ENCODE assay signal across 8 cellular contexts in the genomic region with DNA sequence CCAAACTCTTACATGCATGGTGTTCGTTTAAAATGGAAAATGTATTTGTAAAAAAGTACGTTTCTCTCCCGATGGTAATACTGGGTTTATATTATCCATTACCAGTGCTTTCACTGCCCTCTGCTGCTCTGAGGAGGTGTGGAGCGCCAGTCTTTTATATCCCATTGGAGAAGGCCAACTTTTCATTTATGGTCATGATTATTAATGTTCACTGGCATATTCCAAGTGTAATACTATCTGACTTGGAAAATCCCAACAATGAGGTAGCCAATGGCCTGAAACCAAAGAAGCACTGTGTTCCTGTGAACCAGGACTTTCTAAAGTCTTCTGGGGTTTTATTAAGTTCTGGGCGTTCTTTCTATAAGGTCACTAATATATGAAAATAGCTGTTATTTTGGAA.
DNase-seq lines count a peak whose midpoint lies in the region; ATAC-seq, FAIRE-seq and TF ChIP-seq lines count a peak whose summit lies in the region.

No MANE protein-coding gene starts in this region.

- H3K4me1 ChIP-seq in HCT116 (ENCODE audit: control insufficient read depth in 1 of 2, insufficient read depth in 2 of 2, low read length in 2 of 2) (no peaks in the 10 kb centered on the region; a peak in 1 of 4 replicates), esophagus muscularis mucosa (peaks cover 77 to 98% (median 96%) of the 10 kb centered on the region in 4 donors), osteoblast (ENCODE audit: insufficient read depth, low read length) (peaks cover 57% of the 10 kb centered on the region)

- intact Hi-C loops in HCT116 (cut with micrococcal nuclease), result loop anchor here (1.0 kb wide), 2 partner anchors 197 to 228 kb away; no protein-coding TSS in a partner anchor
- intact Hi-C loops in esophagus muscularis mucosa (cut with DNase I), result loop anchor here (2.0 kb wide), 2 partner anchors 79 to 199 kb away; no protein-coding TSS in a partner anchor

- H3K27me3 ChIP-seq in HCT116 (ENCODE audit: insufficient read depth, low read length) (no peaks in the 10 kb centered on the region), esophagus muscularis mucosa (no peaks in the 10 kb centered on the region), osteoblast (ENCODE audit: insufficient read depth, low read length) (no peaks in the 10 kb centered on the region)

- H3K9me3 ChIP-seq in HCT116 (ENCODE audit: control insufficient read depth in 1 of 2, insufficient read depth in 1 of 2, low read depth in 1 of 2, low read length in 2 of 2) (no peaks in the 10 kb centered on the region), esophagus muscularis mucosa (no peaks in the 10 kb centered on the region), osteoblast (ENCODE audit: low read depth, low read length) (no peaks in the 10 kb centered on the region)

- H3K27ac ChIP-seq in HCT116 (ENCODE audit: low read depth, low read length), result no peak overlapping the region
- H3K27ac ChIP-seq in esophagus muscularis mucosa (replicated peaks in 1 of 4), result peak overlapping the region; percentile 79 to 88 (median 84)
- H3K27ac ChIP-seq in osteoblast (ENCODE audit: low read depth, low read length), result no peak overlapping the region

- DNase-seq in AG08396 (ENCODE audit: low spot score) (peak; percentile 60), HCT116 (ENCODE audit: low read depth, low spot score) (peak; percentile 32), RCC 7860 (ENCODE audit: low spot score) (peak; percentile 24), esophagus muscularis mucosa (ENCODE audit: extremely low spot score) (peak; percentile 90), osteoblast (ENCODE audit: insufficient read length, low spot score, missing footprints) (no peak), 8988T (no peak)

- H3K4me2 ChIP-seq in HCT116 (ENCODE audit: low read length), result no peak overlapping the region
- peak overlapping the region; percentile 56 for H3K4me2 ChIP-seq in osteoblast (ENCODE audit: insufficient read depth, low read length)

- TF ChIP-seq CTCF in HCT116 (IDR thresholded peaks at IDR 0.05 in 2 of 3, conservative IDR thresholded peaks at IDR 0.05 in 1 of 3; ENCODE audit: borderline replicate concordance in 1 of 3, insufficient read depth in 1 of 3, low read depth in 2 of 3, low read length in 2 of 3) (peak; percentile 56 to 81 (median 79)), esophagus muscularis mucosa (IDR thresholded peaks at IDR 0.05) (peak; percentile 67 to 91 (median 68)), osteoblast (IDR thresholded peaks at IDR 0.05; ENCODE audit: extremely low read depth, low read depth, low read length) (peak; percentile 81)

- TF ChIP-seq POLR2A in HCT116 (IDR thresholded peaks at IDR 0.05; ENCODE audit: borderline replicate concordance, extremely low read depth, insufficient read depth, insufficient read length) (no peak), esophagus muscularis mucosa (IDR thresholded peaks at IDR 0.05; ENCODE audit: low read depth) (no peak)

- RAD21 ChIA-PET in HCT116 (lab: Charles Lee; ENCODE audit: low non-redundant PET in 1 of 2, low total read pairs in 2 of 2, uncharacterized antibody in 2 of 2, unreplicated experiment in 2 of 2), result interaction anchor here (0.6 to 1.5 kb wide), 2 partner anchors 194 to 524 kb away, joined by 3 read pairs; no protein-coding TSS in a partner anchor

- BruUV-seq in HCT116 (replicated peaks; lab: Mats Ljungman, UMichigan), result no TSS peak

- no peaks in the 10 kb centered on the region for H3K79me2 ChIP-seq in HCT116 (ENCODE audit: insufficient read depth, low read length)
- H3K79me2 ChIP-seq in osteoblast (ENCODE audit: insufficient read depth, low read length), result no peaks in the 10 kb centered on the region

- TF ChIP-seq EP300 in esophagus muscularis mucosa (IDR thresholded peaks at IDR 0.05), result no peak

- no peaks in the 10 kb centered on the region for H3K9me2 ChIP-seq in HCT116 (ENCODE audit: insufficient read depth)

- CTCF ChIA-PET in HCT116 (lab: Charles Lee), result interaction anchor here (1.2 to 1.7 kb wide), 4 partner anchors 78 to 197 kb away, joined by 3 to 16 read pairs (median 4); no protein-coding TSS in a partner anchor

- WGBS in esophagus muscularis mucosa, result 9% methylated on average over 5 of the region's 5 CpGs

- peak overlapping the region; percentile 93 for H2AFZ ChIP-seq in HCT116 (ENCODE audit: low read depth, low read length, poor library complexity, severe bottlenecking)
- peak overlapping the region; percentile 72 for H2AFZ ChIP-seq in osteoblast (ENCODE audit: low read length)

- H3K36me3 ChIP-seq in HCT116 (ENCODE audit: control insufficient read depth in 1 of 2, insufficient read depth in 2 of 2, low read length in 2 of 2) (no peaks in the 10 kb centered on the region), esophagus muscularis mucosa (no peaks in the 10 kb centered on the region), osteoblast (ENCODE audit: insufficient read depth, low read length) (no peaks in the 10 kb centered on the region)

- POLR2A ChIA-PET in HCT116 (lab: Charles Lee), result no interaction called here

- peak; percentile 98 for ATAC-seq in HCT116
- no peak for ATAC-seq in HG02623 (IDR thresholded peaks at IDR 0.05; ENCODE audit: unreplicated experiment)
- no peak for ATAC-seq in HG03342 (IDR thresholded peaks at IDR 0.05; ENCODE audit: unreplicated experiment)

- peak; percentile 90 for TF ChIP-seq RAD21 in HCT116 (IDR thresholded peaks at IDR 0.05; ENCODE audit: low read depth)

- FAIRE-seq in RCC 7860 (lab: Jason Lieb, UNC), result peak; percentile 2

- no peak overlapping the region for H3K9ac ChIP-seq in HCT116 (ENCODE audit: low read length)

- H3K4me3 ChIP-seq in HCT116 (replicated peaks in 1 of 2; ENCODE audit: low read depth in 1 of 2, low read length in 2 of 2) (no peak overlapping the region), esophagus muscularis mucosa (peak overlapping the region in 2 of 4 donors; percentile 14 to 26), osteoblast (ENCODE audit: insufficient read depth, low read length) (no peak overlapping the region)

- no peaks in the 10 kb centered on the region for H4K20me1 ChIP-seq in HCT116 (ENCODE audit: insufficient read depth)
- no peaks in the 10 kb centered on the region for H4K20me1 ChIP-seq in osteoblast (ENCODE audit: insufficient read depth, low read length)

TF ChIP-seq in HCT116, 20 proteins besides CTCF, POLR2A, EP300 and RAD21:
- TF ChIP-seq FOSL1 (IDR thresholded peaks at IDR 0.05; ENCODE audit: low read depth), result peak; percentile 16; the same call in 1 of the 2 replicates
- TF ChIP-seq CEBPB (IDR thresholded peaks at IDR 0.05; ENCODE audit: low read depth), result 0 out of 2 replicates have a peak, but pooled peaks have one; percentile 19
- TF ChIP-seq SRF (IDR thresholded peaks at IDR 0.05; ENCODE audit: low read depth), result no peak
- TF ChIP-seq ZNF274 (IDR thresholded peaks at IDR 0.05; ENCODE audit: low read depth, low read length), result no peak
- no peak for TF ChIP-seq EGR1 (IDR thresholded peaks at IDR 0.05; ENCODE audit: low read depth)
- TF ChIP-seq ZFX (IDR thresholded peaks at IDR 0.05), result no peak
- TF ChIP-seq CBX3 (IDR thresholded peaks at IDR 0.05; ENCODE audit: low read depth), result 0 out of 2 replicates have a peak, but pooled peaks have one; percentile 32

Comparison
In these comparisons a context has a peak if more than half of its experiments do, and no peak if none do; other contexts are left out.
1. DNase-seq: peak in AG08396 (single experiment), HCT116 (single experiment), RCC 7860 (single experiment) and esophagus muscularis mucosa (single experiment); none in osteoblast (single experiment) and 8988T (single experiment).
2. H3K27ac ChIP-seq: peak in esophagus muscularis mucosa (4 of 4); none in HCT116 (single experiment) and osteoblast (single experiment).
3. Peak in every context shown above with its lines, with median percentiles within 50 percentile points of each other: CTCF ChIP-seq.